8 cellular contexts compared by ENCODE assay signal in the genomic region with DNA sequence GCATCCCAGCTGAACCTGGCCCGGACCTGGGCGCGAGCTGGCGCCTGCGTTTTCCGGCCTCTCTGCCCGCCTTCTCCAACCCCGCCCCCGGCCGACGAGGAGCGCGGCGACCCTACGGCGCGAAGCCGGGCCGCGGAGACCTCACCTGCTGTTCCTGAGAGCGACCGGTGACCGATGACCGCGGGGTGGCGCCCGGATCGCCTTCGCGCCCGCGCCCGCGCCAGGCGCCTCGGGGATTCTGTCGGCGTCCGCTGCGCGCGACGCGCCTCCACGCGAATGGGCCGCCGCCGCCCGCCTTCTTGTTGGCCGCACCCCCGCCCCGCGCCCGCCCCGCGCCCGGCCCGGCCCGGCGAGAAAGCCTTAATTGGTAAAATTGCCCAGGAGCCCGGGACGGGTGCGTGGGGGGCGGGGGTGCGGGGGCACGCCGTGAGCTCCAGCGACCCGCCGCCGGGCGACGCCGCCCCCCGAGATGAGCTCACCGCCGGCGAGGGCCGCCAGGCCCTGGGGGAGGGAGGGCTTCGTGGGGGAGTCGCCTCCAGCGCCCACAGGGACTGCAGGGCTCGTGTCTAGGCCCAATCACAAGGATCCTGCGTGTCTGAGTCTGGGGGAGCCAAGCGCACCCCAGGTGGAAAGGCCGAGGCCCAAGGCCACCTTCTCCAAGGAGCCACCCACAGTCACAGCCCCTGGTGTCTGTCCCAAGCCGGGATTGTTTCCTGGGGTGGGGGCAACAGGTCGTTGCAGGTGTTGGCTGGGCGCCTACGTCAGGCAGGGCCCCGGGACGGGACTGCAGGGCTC. TPM values are rescaled to one million over a fixed set of nuclear protein-coding genes. Genes with fewer than 3 reads are reported as not detected.
DNase-seq lines count a peak whose midpoint lies in the region; ATAC-seq and TF ChIP-seq lines count a peak whose summit lies in the region.

TSS of gene FLNA (minus strand) at position 274 of the 795 bp plus-strand sequence. CDS start 3,389 bp downstream, outside the sequence.

- H3K4me1 Mint-ChIP-seq in stimulated activated naive CD8-positive, alpha-beta T cell treated with anti-CD3 and anti-CD28 coated beads, Interleukin-15, amount 100 ng/mL, for 72 hours, result peaks cover 35% of the 10 kb centered on the region

- H3K9me3 ChIP-seq in liver (ENCODE audit: control insufficient read depth in 4 of 4, low read length in 3 of 4), result no peaks in the 10 kb centered on the region

- no peak for TF ChIP-seq CTCF in choroid plexus epithelial cell (conservative IDR thresholded peaks at IDR 0.05; ENCODE audit: low read depth, low read length)
- no peak for TF ChIP-seq CTCF in liver (IDR thresholded peaks at IDR 0.05; ENCODE audit: low read depth, low read length, missing input control)

- no peaks in the 10 kb centered on the region for H3K36me3 ChIP-seq in liver (ENCODE audit: control insufficient read depth in 4 of 4, insufficient read depth in 3 of 4, low read depth in 1 of 4, low read length in 3 of 4)

- H3K9ac ChIP-seq in liver (ENCODE audit: low read depth in 1 of 2, low read length in 2 of 2), result no peak within 1 kb of the TSS

- 9% methylated on average over 87 of the region's 93 CpGs for WGBS in liver

- peaks cover 8 to 25% (median 11%) of the 10 kb centered on the region in 4 donors for H3K4me1 ChIP-seq in liver (ENCODE audit: control insufficient read depth in 4 of 4, insufficient read depth in 4 of 4, low read length in 3 of 4)

- H3K4me3 Mint-ChIP-seq in stimulated activated naive CD8-positive, alpha-beta T cell treated with anti-CD3 and anti-CD28 coated beads, Interleukin-15, amount 100 ng/mL, for 72 hours, result peak within 1 kb of the TSS; percentile 71 to 83

- H3K9me3 Mint-ChIP-seq in stimulated activated naive CD8-positive, alpha-beta T cell treated with anti-CD3 and anti-CD28 coated beads, Interleukin-15, amount 100 ng/mL, for 72 hours, result no peaks in the 10 kb centered on the region

- TF ChIP-seq RAD21 in liver (IDR thresholded peaks at IDR 0.05), result no peak

- peak within 1 kb of the TSS; percentile 35 to 42 for H3K27ac ChIP-seq in liver (ENCODE audit: low read depth in 1 of 2, low read length in 2 of 2)

- H3K4me3 ChIP-seq in choroid plexus epithelial cell (ENCODE audit: low read depth, low read length), result peak within 1 kb of the TSS; percentile 50
- H3K4me3 ChIP-seq in liver (ENCODE audit: low read depth in 1 of 3, low read length in 3 of 3), result peak within 1 kb of the TSS in 2 of 3 donors; percentile 27 to 33

- H3K27me3 Mint-ChIP-seq in stimulated activated naive CD8-positive, alpha-beta T cell treated with anti-CD3 and anti-CD28 coated beads, Interleukin-15, amount 100 ng/mL, for 72 hours, result no peaks in the 10 kb centered on the region

- peak; percentile 32 for DNase-seq in NCI-H2227 (lab: John Stamatoyannopoulos, UW; ENCODE audit: unreplicated experiment)
- DNase-seq in NCI-H2227 treated with DMSO at 0.1 percent for 48 hours (lab: John Stamatoyannopoulos, UW), result no peak
- peak; percentile 56 for DNase-seq in NCI-H69 (lab: John Stamatoyannopoulos, UW)
- no peak for DNase-seq in choroid plexus epithelial cell (ENCODE audit: low read depth)
- DNase-seq in stimulated activated naive CD8-positive, alpha-beta T cell treated with anti-CD3 and anti-CD28 coated beads, Interleukin-15, amount 100 ng/mL, for 72 hours, result peak in 1 of 2 donors; percentile 37
- no peak for DNase-seq in AG08395 (ENCODE audit: low spot score)

- H3K27ac Mint-ChIP-seq in stimulated activated naive CD8-positive, alpha-beta T cell treated with anti-CD3 and anti-CD28 coated beads, Interleukin-15, amount 100 ng/mL, for 72 hours, result peak within 1 kb of the TSS; percentile 27 to 33

- H3K27me3 ChIP-seq in liver (ENCODE audit: control insufficient read depth in 4 of 4, insufficient read depth in 4 of 4, low read length in 3 of 4), result no peaks in the 10 kb centered on the region

- no peak for ATAC-seq in stimulated activated naive CD8-positive, alpha-beta T cell treated with anti-CD3 and anti-CD28 coated beads, Interleukin-15, amount 100 ng/mL, for 72 hours
- no peak for ATAC-seq in GM21825 (IDR thresholded peaks at IDR 0.05; ENCODE audit: unreplicated experiment)

TF ChIP-seq in liver, 16 proteins besides CTCF, POLR2A, EP300 and RAD21:
- no peak for TF ChIP-seq FOXA2 (IDR thresholded peaks at IDR 0.05)
TF ChIP-seq in liver: peak in this region for 0.

RNA-seq across cellular contexts. Expression of gene FLNA, which starts in this region (rescaled TPM):
- total RNA-seq in liver, result 100 to 1,000 TPM; 150 to 152 TPM
- polyA plus RNA-seq in liver, result 10 to 100 TPM; 23.4 to 84.8 TPM

Comparison
In these comparisons a context has a peak if more than half of its experiments do, and no peak if none do; other contexts are left out.
1. DNase-seq: peak in NCI-H2227 (single experiment) and NCI-H69 (single experiment); none in NCI-H2227 treated with DMSO at 0.1 percent for 48 hours (single experiment), choroid plexus epithelial cell (single experiment) and AG08395 (single experiment).